In the genomic region with DNA sequence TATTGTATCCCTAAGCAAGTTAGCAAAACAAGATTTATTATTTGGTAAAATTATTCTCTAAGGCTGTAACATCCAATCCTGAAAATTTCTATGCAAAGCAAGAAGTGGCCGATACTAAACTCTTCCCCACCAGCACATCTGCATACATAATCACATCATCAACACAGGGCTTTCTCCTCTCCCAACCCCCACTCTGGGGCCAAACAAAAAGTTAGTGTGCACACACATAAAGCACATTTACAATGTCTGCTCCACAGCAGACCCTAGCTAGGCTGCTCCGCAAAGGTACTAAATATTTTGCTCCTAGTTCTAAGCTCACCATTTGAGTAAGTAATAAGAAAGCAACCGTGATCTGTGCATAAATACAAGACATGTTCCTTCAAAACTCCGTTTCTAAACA, we compare ENCODE assay signal across 14 cellular contexts. TPM values are rescaled to one million over a fixed set of nuclear protein-coding genes. Genes with fewer than 3 reads are reported as not detected.
DNase-seq lines count a peak whose midpoint lies in the region; ATAC-seq, FAIRE-seq and TF ChIP-seq lines count a peak whose summit lies in the region.
"Had no signal": no experiment of that assay in that cellular context is flagged by ENCODE, and none has a peak within 500 bp of the region (broad histone marks: within the 10 kb centered on the region; RNA-seq: fewer than 3 reads in every experiment).

No MANE protein-coding gene starts in this region.

- TF ChIP-seq POLR2A in H54 (IDR thresholded peaks at IDR 0.05; ENCODE audit: low read depth, low read length), result no peak

- no peak for FAIRE-seq in H54 (lab: Jason Lieb, UNC)

- no peak for ATAC-seq in HG02588 (IDR thresholded peaks at IDR 0.05; ENCODE audit: unreplicated experiment)

- H3K4me3 ChIP-seq in HUES64 (ENCODE audit: low read length) (peak overlapping the region; percentile 98), iPS-15b (ENCODE audit: low read depth, low read length) (peak overlapping the region; percentile 27)
- H3K4me3 ChIP-seq: suprapubic skin had no signal

- H3K27ac ChIP-seq in HUES64 (ENCODE audit: low read depth, low read length), result no peak overlapping the region
- H3K27ac ChIP-seq: suprapubic skin had no signal

- H3K36me3 ChIP-seq in HUES64 (ENCODE audit: insufficient read depth, low read length) (no peaks in the 10 kb centered on the region), iPS-15b (ENCODE audit: control insufficient read depth, insufficient read depth, low read length) (no peaks in the 10 kb centered on the region)
- H3K36me3 ChIP-seq: suprapubic skin had no signal

- H3K9me3 ChIP-seq in HUES64 (ENCODE audit: insufficient read depth, low read depth, low read length) (peaks cover 9% of the 10 kb centered on the region), iPS-15b (ENCODE audit: control insufficient read depth, insufficient read depth, low read length) (peaks cover 8% of the 10 kb centered on the region)
- H3K9me3 ChIP-seq: suprapubic skin had no signal

- WGBS in HUES64, result 34% methylated on average over 4 of the region's 4 CpGs

- H3K9ac ChIP-seq in HUES64 (ENCODE audit: low read depth, low read length) (peak overlapping the region; percentile 29; the same call in 1 of the 2 replicates), iPS-15b (ENCODE audit: low read depth, low read length) (no peak overlapping the region)

- H3K4me1 ChIP-seq in HUES64 (ENCODE audit: insufficient read depth, low read length) (peaks cover 34% of the 10 kb centered on the region), iPS-15b (ENCODE audit: control insufficient read depth, insufficient read depth, low read length) (peaks cover 23% of the 10 kb centered on the region)

- DNase-seq in amygdala (lab: John Stamatoyannopoulos, UW) (peak in 34 of 56 donors; percentile 18 to 83 (median 53)), pons (ENCODE audit: low spot score) (peak; percentile 95), CD1c-positive myeloid dendritic cell (ENCODE audit: extremely low spot score) (no peak), H54 (ENCODE audit: insufficient read length, low spot score) (no peak), NCI-H1694 (lab: John Stamatoyannopoulos, UW) (no peak)
- DNase-seq: activated CD4-positive, alpha-beta memory T cell treated with anti-CD3 and anti-CD28 coated beads for 36 hours; DMS 273 treated with DMSO at 0.1 percent for 48 hours; HFFc6; NCI-H187 treated with DMSO at 0.1 percent for 48 hours; NCI-H774 had no signal

- H3K27me3 ChIP-seq in HUES64 (ENCODE audit: insufficient read depth, low read length) (peaks cover 9% of the 10 kb centered on the region), iPS-15b (ENCODE audit: control insufficient read depth, insufficient read depth, low read length) (peaks cover 9% of the 10 kb centered on the region)
- H3K27me3 ChIP-seq: suprapubic skin had no signal

RNA-seq across cellular contexts. Expression of a gene that starts 3.6 kb away (rescaled TPM):
- 46.8 TPM for polyA plus RNA-seq in HUES64 (2013, experiment 1 of 2)
- polyA plus RNA-seq in HUES64 (2013, experiment 2 of 2), result 64.0 TPM

Comparison
In these comparisons a context has a peak if more than half of its experiments do, and no peak if none do; other contexts are left out.
1. DNase-seq: peak in amygdala (34 of 56) and pons (single experiment); none in CD1c-positive myeloid dendritic cell (single experiment), H54 (single experiment) and NCI-H1694 (single experiment).